In the genomic region with DNA sequence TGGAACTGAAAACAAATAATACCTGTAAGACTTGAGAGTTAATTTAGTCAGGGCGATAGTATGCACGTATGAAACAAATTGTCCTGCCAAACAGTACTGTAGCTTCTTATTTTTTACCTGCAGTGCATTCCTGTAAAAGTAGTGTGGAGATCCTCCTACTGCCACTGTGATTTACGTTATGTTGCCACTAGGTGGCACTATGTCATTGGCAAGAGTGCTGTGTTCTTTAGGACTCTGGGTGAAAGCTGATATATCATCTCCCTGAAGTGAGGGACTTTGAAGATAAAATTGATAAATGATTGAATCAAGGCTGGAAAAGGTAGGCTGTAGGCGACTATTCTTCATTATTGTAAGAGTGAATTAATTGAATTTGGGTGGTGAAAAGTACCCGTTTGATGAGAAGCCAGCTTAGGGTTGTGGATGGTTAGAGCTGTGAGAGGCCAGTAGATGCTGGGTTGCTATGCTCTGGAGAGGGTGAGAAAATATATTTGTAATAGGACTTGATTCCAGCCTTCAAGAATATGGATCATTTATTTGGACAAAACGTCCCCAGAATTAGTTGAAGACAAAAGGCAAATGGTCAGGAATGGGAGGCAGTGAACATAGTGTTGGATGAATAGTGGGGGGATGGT, we compare ENCODE assay signal across 8 cellular contexts. TPM values are rescaled to one million over a fixed set of nuclear protein-coding genes. Genes with fewer than 3 reads are reported as not detected.
A peak's percentile ranks its signal among the peaks of the same experiment; 100 is the strongest.
DNase-seq lines count a peak whose midpoint lies in the region; ATAC-seq and TF ChIP-seq lines count a peak whose summit lies in the region.
"Not testable (repeated sequence)": the region's sequence is repeated elsewhere in the genome, so short reads cannot be mapped to it uniquely, and the experiment has no call there.

No MANE protein-coding gene starts in this region.

- H3K4me3 ChIP-seq in DND-41 (ENCODE audit: low read depth in 1 of 2, low read length in 2 of 2); fibroblast of pulmonary artery (replicated peaks; ENCODE audit: low read depth, low read length): not testable (repeated sequence)

- H4K20me1 ChIP-seq in DND-41 (ENCODE audit: insufficient read depth, low read length), result not testable (repeated sequence)

- not testable (repeated sequence) for H3K27ac Mint-ChIP-seq in WTC11; nephron; stimulated activated effector memory CD8-positive, alpha-beta T cell treated with anti-CD3 and anti-CD28 coated beads, Interleukin-12 subunit alpha, Interleukin-12 subunit beta, amount 100 ng/mL, for 72 hours

- H3K4me3 Mint-ChIP-seq in WTC11; nephron; stimulated activated effector memory CD8-positive, alpha-beta T cell treated with anti-CD3 and anti-CD28 coated beads, Interleukin-12 subunit alpha, Interleukin-12 subunit beta, amount 100 ng/mL, for 72 hours: not testable (repeated sequence)

- not testable (repeated sequence) for H3K9me3 ChIP-seq in DND-41 (ENCODE audit: insufficient read depth, low read length, severe bottlenecking)

- not testable (repeated sequence) for H3K27me3 ChIP-seq in DND-41 (ENCODE audit: insufficient read depth, low read length, poor library complexity)

- not testable (repeated sequence) for H3K36me3 Mint-ChIP-seq in WTC11; nephron (ENCODE audit: low read depth); stimulated activated effector memory CD8-positive, alpha-beta T cell treated with anti-CD3 and anti-CD28 coated beads, Interleukin-12 subunit alpha, Interleukin-12 subunit beta, amount 100 ng/mL, for 72 hours

- not testable (repeated sequence) for H3K4me1 Mint-ChIP-seq in WTC11; nephron; stimulated activated effector memory CD8-positive, alpha-beta T cell treated with anti-CD3 and anti-CD28 coated beads, Interleukin-12 subunit alpha, Interleukin-12 subunit beta, amount 100 ng/mL, for 72 hours

- H3K79me2 ChIP-seq in DND-41 (ENCODE audit: insufficient read depth, low read length), result not testable (repeated sequence)

- not testable (repeated sequence) for H3K27me3 Mint-ChIP-seq in WTC11 (ENCODE audit: low read depth); nephron (ENCODE audit: low read depth)

- peak; percentile 16 for TF ChIP-seq CTCF in DND-41 (IDR thresholded peaks at IDR 0.05; ENCODE audit: borderline replicate concordance, extremely low read depth, low read length, poor library complexity, severe bottlenecking)
- peak; percentile 34; the same call in 1 of the 2 replicates for TF ChIP-seq CTCF in WTC11 (IDR thresholded peaks at IDR 0.05)
- TF ChIP-seq CTCF in fibroblast of pulmonary artery (IDR thresholded peaks at IDR 0.05; ENCODE audit: low read length, missing control alignments), result peak; percentile 4
- peak; percentile 21 to 30 (median 27) for TF ChIP-seq CTCF in nephron (IDR thresholded peaks at IDR 0.05; ENCODE audit: unreplicated experiment in 3 of 3)

- ATAC-seq in DND-41 (ENCODE audit: insufficient read depth, low read depth), result peak; percentile 98
- ATAC-seq in GM21360 (IDR thresholded peaks at IDR 0.05; ENCODE audit: unreplicated experiment), result peak; percentile 83
- ATAC-seq in HG03095 (IDR thresholded peaks at IDR 0.05; ENCODE audit: unreplicated experiment), result peak; percentile 78
- ATAC-seq in WTC11, result peak; percentile 95
- ATAC-seq in stimulated activated effector memory CD8-positive, alpha-beta T cell treated with anti-CD3 and anti-CD28 coated beads, Interleukin-12 subunit alpha, Interleukin-12 subunit beta, amount 100 ng/mL, for 72 hours, result peak; percentile 77

- not testable (repeated sequence) for H3K4me1 ChIP-seq in DND-41 (ENCODE audit: insufficient read depth, low read length)

- POLR2A ChIA-PET in WTC11 (lab: Charles Lee), result not testable (repeated sequence)

- H3K27ac ChIP-seq in DND-41 (ENCODE audit: low read length), result not testable (repeated sequence)

- DNase-seq in DND-41, result peak; percentile 50
- DNase-seq in WTC11 (ENCODE audit: low spot score), result peak; percentile 40
- peak; percentile 50 for DNase-seq in activated gamma-delta T cell treated with anti-CD3 and anti-CD28 coated beads, Interleukin-2, amount 50 U/mL, for 16 hours (ENCODE audit: low read depth)
- DNase-seq in fibroblast of pulmonary artery (ENCODE audit: low read depth); stimulated activated effector memory CD8-positive, alpha-beta T cell treated with anti-CD3 and anti-CD28 coated beads, Interleukin-12 subunit alpha, Interleukin-12 subunit beta, amount 100 ng/mL, for 72 hours (ENCODE audit: low spot score in 2 of 2): not testable (repeated sequence)

- not testable (repeated sequence) for H2AFZ ChIP-seq in DND-41 (ENCODE audit: low read depth, low read length)

- H3K9ac ChIP-seq in DND-41 (ENCODE audit: low read depth, low read length), result not testable (repeated sequence)

- not testable (repeated sequence) for H3K4me2 ChIP-seq in DND-41 (ENCODE audit: insufficient read depth, low read length)

- H3K9me3 Mint-ChIP-seq in WTC11; nephron; stimulated activated effector memory CD8-positive, alpha-beta T cell treated with anti-CD3 and anti-CD28 coated beads, Interleukin-12 subunit alpha, Interleukin-12 subunit beta, amount 100 ng/mL, for 72 hours: not testable (repeated sequence)

- CTCF ChIA-PET in WTC11 (lab: Charles Lee), result not testable (repeated sequence)

- not testable (repeated sequence) for H3K36me3 ChIP-seq in DND-41 (ENCODE audit: insufficient read depth, low read length)

RNA-seq across cellular contexts. Expression of a gene that starts 16.5 kb away (rescaled TPM):
- 5.1 to 7.7 TPM (median 5.8 TPM) in 3 replicates for total RNA-seq in WTC11 (2021)
